ENCODE assay signal across 12 cellular contexts in the genomic region with DNA sequence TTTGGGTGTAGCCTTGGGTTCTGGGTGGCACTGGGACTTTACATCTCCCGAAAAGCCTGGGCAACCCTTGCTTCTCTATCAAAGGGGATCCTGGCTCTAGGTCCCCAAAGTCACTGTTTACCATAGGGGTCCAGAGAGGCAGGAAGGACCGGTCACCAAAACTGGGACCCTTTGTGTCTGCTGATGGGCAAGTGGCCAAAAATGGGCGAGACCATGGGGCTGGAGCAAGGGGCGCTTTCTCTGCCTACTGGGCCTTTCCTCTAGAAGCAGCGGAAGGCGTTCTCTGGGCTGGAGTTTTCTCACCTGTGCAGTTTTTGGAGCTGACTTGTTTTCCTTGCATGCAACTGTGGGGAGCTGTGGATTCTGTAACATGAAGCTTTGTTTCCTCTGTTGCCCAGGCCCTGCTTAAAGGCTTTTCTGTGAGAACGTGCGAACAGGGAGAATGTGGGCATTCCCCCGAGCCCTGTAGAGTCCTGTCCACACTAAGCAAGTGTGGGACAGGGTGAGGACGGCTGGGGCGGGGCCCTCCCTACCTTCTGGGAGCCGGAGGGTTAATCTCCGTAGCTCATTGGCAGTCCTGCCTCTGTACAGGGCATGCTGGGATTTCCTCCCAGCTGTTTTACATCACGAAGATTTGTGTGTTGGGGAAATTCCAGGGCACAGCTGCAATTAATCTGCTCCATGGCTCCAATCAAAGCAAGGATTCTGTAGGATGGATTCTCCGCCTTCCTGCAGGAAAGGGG.
DNase-seq lines count a peak whose midpoint lies in the region; ATAC-seq and TF ChIP-seq lines count a peak whose summit lies in the region.
"Had no signal": no experiment of that assay in that cellular context is flagged by ENCODE, and none has a peak within 500 bp of the region (broad histone marks: within the 10 kb centered on the region; RNA-seq: fewer than 3 reads in every experiment).

No MANE protein-coding gene starts in this region.

- H3K36me3 ChIP-seq in subcutaneous abdominal adipose tissue (ENCODE audit: control insufficient read depth in 5 of 5, insufficient read depth in 5 of 5, low read length in 5 of 5), result no peaks in the 10 kb centered on the region

- ATAC-seq in HG02885 (IDR thresholded peaks at IDR 0.05; ENCODE audit: poor library complexity, unreplicated experiment) (no peak), HG03108 (IDR thresholded peaks at IDR 0.05; ENCODE audit: unreplicated experiment) (no peak)

- H3K4me3 ChIP-seq in HFF-Myc (replicated peaks; ENCODE audit: low read depth, low read length) (0 out of 2 replicates have a peak overlapping the region, but pooled peaks have one; percentile 2), coronary artery (peak overlapping the region; percentile 53), subcutaneous abdominal adipose tissue (ENCODE audit: low read depth in 1 of 5, low read length in 5 of 5) (peak overlapping the region; percentile 11 to 59 (median 42))

- TF ChIP-seq CTCF in HFF-Myc (IDR thresholded peaks at IDR 0.05; ENCODE audit: low read depth, low read length, missing control alignments) (no peak), coronary artery (IDR thresholded peaks at IDR 0.05) (no peak)

- H3K27me3 ChIP-seq in subcutaneous abdominal adipose tissue (ENCODE audit: control insufficient read depth in 5 of 5, insufficient read depth in 4 of 5, low read length in 5 of 5), result no peaks in the 10 kb centered on the region

- H3K4me1 ChIP-seq in subcutaneous abdominal adipose tissue (ENCODE audit: control insufficient read depth in 5 of 5, insufficient read depth in 5 of 5, low read length in 5 of 5), result peaks cover 13 to 43% (median 40%) of the 10 kb centered on the region in 5 donors

- H3K9me3 ChIP-seq in subcutaneous abdominal adipose tissue (ENCODE audit: control insufficient read depth in 5 of 5, low read length in 5 of 5), result no peaks in the 10 kb centered on the region

- H3K9ac ChIP-seq in subcutaneous abdominal adipose tissue (ENCODE audit: low read length in 5 of 5), result peak overlapping the region in 1 of 5 donors; percentile 11

- DNase-seq in HFF-Myc (ENCODE audit: extremely low read depth, low read depth) (peak; percentile 91), coronary artery (ENCODE audit: low spot score) (no peak), iris pigment epithelial cell (ENCODE audit: low read depth) (peak; percentile 79), ACHN (no peak), DMS114 treated with DMSO at 0.1 percent for 48 hours (lab: John Stamatoyannopoulos, UW; ENCODE audit: unreplicated experiment) (no peak)
- DNase-seq: activated CD8-positive, alpha-beta memory T cell treated with anti-CD3 and anti-CD28 coated beads for 24 hours; effector CD4-positive, alpha-beta T cell; GF-D8; NCI-H1105 treated with DMSO at 0.1 percent for 48 hours had no signal

- H3K27ac ChIP-seq in coronary artery, result peak overlapping the region; percentile 29 to 72
- H3K27ac ChIP-seq in subcutaneous abdominal adipose tissue (ENCODE audit: low read depth, low read length), result peak overlapping the region; percentile 82

- in situ Hi-C loops in ACHN (cut with HindIII; ENCODE audit: low pct_ligation_motif_present, low pct_unique_long_range_greater_than_20kb, low sequenced_read_pairs), result no loop called here

Comparison
In these comparisons a context has a peak if more than half of its experiments do, and no peak if none do; other contexts are left out.
1. DNase-seq: peak in HFF-Myc (single experiment) and iris pigment epithelial cell (single experiment); none in coronary artery (single experiment), ACHN (single experiment) and DMS114 treated with DMSO at 0.1 percent for 48 hours (single experiment).
2. H3K4me3 ChIP-seq: peak in every context shown above with its lines; median percentile 53 in coronary artery; 42 in subcutaneous abdominal adipose tissue; 2 in HFF-Myc.